In the genomic region with DNA sequence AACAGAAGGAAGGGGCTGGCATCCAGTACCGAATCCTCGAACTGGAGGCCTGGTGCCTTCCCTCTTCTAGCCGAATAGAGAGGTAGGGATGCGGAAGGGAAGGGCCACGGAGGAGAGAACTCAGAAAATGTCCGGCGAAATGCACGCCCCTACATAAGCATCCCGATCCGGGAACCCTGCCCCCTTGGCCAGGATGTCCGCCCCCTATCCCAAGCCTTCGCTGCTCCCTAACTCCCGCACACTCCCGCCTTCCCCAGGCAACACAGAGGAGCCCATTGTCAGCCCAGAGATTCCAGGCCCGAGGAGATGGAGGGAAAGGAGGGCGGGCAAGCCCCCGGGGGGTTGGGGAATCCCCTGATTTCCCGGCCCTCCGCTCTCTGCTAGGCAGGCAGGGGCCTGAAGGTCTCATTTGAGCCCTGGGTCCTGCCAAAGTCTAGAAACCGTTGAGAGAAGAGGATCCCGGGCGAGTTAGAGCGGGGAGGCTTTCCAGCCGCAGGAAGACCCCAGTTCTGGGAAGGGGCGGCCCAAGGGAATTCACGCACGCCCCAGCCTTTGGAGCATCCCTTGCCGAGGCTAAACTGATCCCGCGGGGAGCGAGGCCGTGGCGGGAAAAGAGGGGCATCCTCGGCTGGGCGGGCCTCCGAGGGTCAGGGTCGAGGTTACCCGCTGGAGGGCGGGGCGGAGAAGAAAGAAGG, we compare ENCODE assay signal across 8 cellular contexts. TPM values are rescaled to one million over a fixed set of nuclear protein-coding genes. Genes with fewer than 3 reads are reported as not detected.
A peak's percentile ranks its signal among the peaks of the same experiment; 100 is the strongest.
DNase-seq lines count a peak whose midpoint lies in the region; ATAC-seq and TF ChIP-seq lines count a peak whose summit lies in the region.

No MANE protein-coding gene starts in this region.

- peaks cover 15% of the 10 kb centered on the region for H4K20me1 ChIP-seq in osteoblast (ENCODE audit: insufficient read depth, low read length)

- no peak overlapping the region for H3K27ac ChIP-seq in CD4-positive, CD25-positive, alpha-beta regulatory T cell (ENCODE audit: insufficient read depth, low read length, poor library complexity, severe bottlenecking)
- H3K27ac ChIP-seq in osteoblast (ENCODE audit: low read depth, low read length): peak overlapping the region; percentile 63

- H3K9me3 ChIP-seq in CD4-positive, CD25-positive, alpha-beta regulatory T cell (ENCODE audit: control insufficient read depth in 2 of 2, low read length in 2 of 2): no peaks in the 10 kb centered on the region
- no peaks in the 10 kb centered on the region for H3K9me3 ChIP-seq in osteoblast (ENCODE audit: low read depth, low read length)

- peak overlapping the region; percentile 81 to 91 (median 84) for H3K4me3 Mint-ChIP-seq in CD4-positive, CD25-positive, alpha-beta regulatory T cell
- H3K4me3 Mint-ChIP-seq in activated T-helper 17 cell treated with anti-CD3 and anti-CD28 coated beads, Interleukin-2, amount 50 U/mL, for 72 hours: peak overlapping the region; percentile 76

- H3K36me3 Mint-ChIP-seq in CD4-positive, CD25-positive, alpha-beta regulatory T cell: peaks cover 4% of the 10 kb centered on the region
- peaks cover 6% of the 10 kb centered on the region for H3K36me3 Mint-ChIP-seq in activated T-helper 17 cell treated with anti-CD3 and anti-CD28 coated beads, Interleukin-2, amount 50 U/mL, for 72 hours (ENCODE audit: low read depth)

- peaks cover 0 to 37% (median 20%) of the 10 kb centered on the region in 4 donors for H3K4me1 Mint-ChIP-seq in CD4-positive, CD25-positive, alpha-beta regulatory T cell
- peaks cover 9% of the 10 kb centered on the region for H3K4me1 Mint-ChIP-seq in activated T-helper 17 cell treated with anti-CD3 and anti-CD28 coated beads, Interleukin-2, amount 50 U/mL, for 72 hours

- H3K79me2 ChIP-seq in osteoblast (ENCODE audit: insufficient read depth, low read length): peaks cover 17% of the 10 kb centered on the region

- TF ChIP-seq CTCF in osteoblast (IDR thresholded peaks at IDR 0.05; ENCODE audit: extremely low read depth, low read depth, low read length): no peak

- peaks cover 34% of the 10 kb centered on the region for H3K4me1 ChIP-seq in CD4-positive, CD25-positive, alpha-beta regulatory T cell (ENCODE audit: control insufficient read depth, insufficient read depth, low read length, poor library complexity, severe bottlenecking)
- H3K4me1 ChIP-seq in osteoblast (ENCODE audit: insufficient read depth, low read length): peaks cover 35% of the 10 kb centered on the region

- intact Hi-C loops in head of caudate nucleus (cut with DNase I): no loop called here

- no peaks in the 10 kb centered on the region for H3K36me3 ChIP-seq in CD4-positive, CD25-positive, alpha-beta regulatory T cell (ENCODE audit: control insufficient read depth, insufficient read depth, low read length)
- peaks cover 15% of the 10 kb centered on the region for H3K36me3 ChIP-seq in osteoblast (ENCODE audit: insufficient read depth, low read length)

- peak overlapping the region; percentile 87 for H2AFZ ChIP-seq in osteoblast (ENCODE audit: low read length)

- no peak for DNase-seq in CD4-positive, CD25-positive, alpha-beta regulatory T cell
- DNase-seq in Jurkat, Clone E6-1 (ENCODE audit: low read depth, low spot score): no peak
- DNase-seq in head of caudate nucleus: peak in 41 of 42 donors; percentile 53 to 90 (median 73)
- peak; percentile 88 for DNase-seq in osteoblast (ENCODE audit: insufficient read length, low spot score, missing footprints)
- DNase-seq in activated CD4-positive, alpha-beta T cell treated with anti-CD3 and anti-CD28 coated beads for 4 hours: no peak

- H3K4me2 ChIP-seq in osteoblast (ENCODE audit: insufficient read depth, low read length): peak overlapping the region; percentile 92

- H3K27me3 ChIP-seq in CD4-positive, CD25-positive, alpha-beta regulatory T cell (ENCODE audit: control insufficient read depth, insufficient read depth, low read length): peaks cover 42% of the 10 kb centered on the region
- H3K27me3 ChIP-seq in osteoblast (ENCODE audit: insufficient read depth, low read length): no peaks in the 10 kb centered on the region

- peaks cover 82% of the 10 kb centered on the region for H3K27me3 Mint-ChIP-seq in CD4-positive, CD25-positive, alpha-beta regulatory T cell
- peaks cover 65% of the 10 kb centered on the region for H3K27me3 Mint-ChIP-seq in activated T-helper 17 cell treated with anti-CD3 and anti-CD28 coated beads, Interleukin-2, amount 50 U/mL, for 72 hours

- no peak for ATAC-seq in CD4-positive, CD25-positive, alpha-beta regulatory T cell (ENCODE audit: low read depth in 2 of 2)
- ATAC-seq in activated T-helper 17 cell treated with anti-CD3 and anti-CD28 coated beads, Interleukin-2, amount 50 U/mL, for 72 hours (replicated peaks): no peak
- no peak for ATAC-seq in HG03439 (IDR thresholded peaks at IDR 0.05; ENCODE audit: unreplicated experiment)
- no peak for ATAC-seq in HG03521 (IDR thresholded peaks at IDR 0.05; ENCODE audit: unreplicated experiment)

- H3K4me3 ChIP-seq in CD4-positive, CD25-positive, alpha-beta regulatory T cell (ENCODE audit: low read depth, low read length): no peak overlapping the region
- peak overlapping the region; percentile 13; the same call in 1 of the 2 replicates for H3K4me3 ChIP-seq in Jurkat, Clone E6-1 (ENCODE audit: low read length)
- peak overlapping the region; percentile 76 for H3K4me3 ChIP-seq in osteoblast (ENCODE audit: insufficient read depth, low read length)

- peak overlapping the region in 2 of 3 donors; percentile 47 to 55 for H3K27ac Mint-ChIP-seq in CD4-positive, CD25-positive, alpha-beta regulatory T cell
- no peak overlapping the region for H3K27ac Mint-ChIP-seq in activated T-helper 17 cell treated with anti-CD3 and anti-CD28 coated beads, Interleukin-2, amount 50 U/mL, for 72 hours

- H3K9me3 Mint-ChIP-seq in CD4-positive, CD25-positive, alpha-beta regulatory T cell: peaks cover 0 to 3% (median 0%) of the 10 kb centered on the region in 7 donors
- no peaks in the 10 kb centered on the region for H3K9me3 Mint-ChIP-seq in activated T-helper 17 cell treated with anti-CD3 and anti-CD28 coated beads, Interleukin-2, amount 50 U/mL, for 72 hours

RNA-seq across cellular contexts. Expression of gene ARHGEF40, which starts 0.6 kb away (rescaled TPM):
- 7.4 TPM for total RNA-seq in CD4-positive, CD25-positive, alpha-beta regulatory T cell
- polyA plus RNA-seq in CD4-positive, CD25-positive, alpha-beta regulatory T cell: under 1 TPM in 2 of 4 donors, not detected in 2; 0.07 to 0.64 TPM
- 1.6 TPM for polyA plus RNA-seq in Jurkat, Clone E6-1 (2012; ENCODE audit: insufficient read depth, insufficient read length)
- total RNA-seq in activated T-helper 17 cell treated with anti-CD3 and anti-CD28 coated beads, Interleukin-2, amount 50 U/mL, for 72 hours: under 1 TPM in 1 of 2 donors, not detected in 1; 0.26 TPM
- total RNA-seq in osteoblast: 33.3 and 35.4 TPM in 2 replicates

RNA-seq across cellular contexts. Expression of gene RNASE8, which starts 11.9 kb away (rescaled TPM):
- not detected for total RNA-seq in CD4-positive, CD25-positive, alpha-beta regulatory T cell
- polyA plus RNA-seq in CD4-positive, CD25-positive, alpha-beta regulatory T cell: not detected
- not detected for polyA plus RNA-seq in Jurkat, Clone E6-1 (2012; ENCODE audit: insufficient read depth, insufficient read length)
- total RNA-seq in activated T-helper 17 cell treated with anti-CD3 and anti-CD28 coated beads, Interleukin-2, amount 50 U/mL, for 72 hours: not detected
- not detected in 2 replicates for total RNA-seq in osteoblast

RNA-seq across cellular contexts. Expression of gene RNASE7, which starts 27.4 kb away (rescaled TPM):
- not detected for total RNA-seq in CD4-positive, CD25-positive, alpha-beta regulatory T cell
- polyA plus RNA-seq in CD4-positive, CD25-positive, alpha-beta regulatory T cell: not detected
- polyA plus RNA-seq in Jurkat, Clone E6-1 (2012; ENCODE audit: insufficient read depth, insufficient read length): not detected
- not detected for total RNA-seq in activated T-helper 17 cell treated with anti-CD3 and anti-CD28 coated beads, Interleukin-2, amount 50 U/mL, for 72 hours
- total RNA-seq in osteoblast: not detected in 2 replicates

RNA-seq across cellular contexts. Expression of gene ZNF219, which starts 28.9 kb away (rescaled TPM):
- 5.0 TPM for total RNA-seq in CD4-positive, CD25-positive, alpha-beta regulatory T cell
- polyA plus RNA-seq in CD4-positive, CD25-positive, alpha-beta regulatory T cell: 1 to 10 TPM; 1.1 to 1.9 (median 1.3) TPM
- polyA plus RNA-seq in Jurkat, Clone E6-1 (2012; ENCODE audit: insufficient read depth, insufficient read length): 27.1 TPM
- total RNA-seq in activated T-helper 17 cell treated with anti-CD3 and anti-CD28 coated beads, Interleukin-2, amount 50 U/mL, for 72 hours: 10 to 100 TPM in 1 of 2 donors, 1 to 10 TPM in 1; 9.6 to 18.3 TPM
- 8.3 and 9.4 TPM in 2 replicates for total RNA-seq in osteoblast

RNA-seq across cellular contexts. Expression of gene TMEM253, which starts 31.3 kb away (rescaled TPM):
- not detected for total RNA-seq in CD4-positive, CD25-positive, alpha-beta regulatory T cell
- not detected for polyA plus RNA-seq in CD4-positive, CD25-positive, alpha-beta regulatory T cell
- not detected for polyA plus RNA-seq in Jurkat, Clone E6-1 (2012; ENCODE audit: insufficient read depth, insufficient read length)
- total RNA-seq in activated T-helper 17 cell treated with anti-CD3 and anti-CD28 coated beads, Interleukin-2, amount 50 U/mL, for 72 hours: not detected
- not detected in 2 replicates for total RNA-seq in osteoblast

Comparison
In these comparisons a context has a peak if more than half of its experiments do, and no peak if none do; other contexts are left out.
1. DNase-seq: peak in head of caudate nucleus (41 of 42) and osteoblast (single experiment); none in CD4-positive, CD25-positive, alpha-beta regulatory T cell (0 of 3), Jurkat, Clone E6-1 (single experiment) and activated CD4-positive, alpha-beta T cell treated with anti-CD3 and anti-CD28 coated beads for 4 hours (0 of 2).